1 cellular context compared by ENCODE assay signal in genomic region chr1:221101792-221102191, GRCh38.
A peak's percentile ranks its signal among the peaks of the same experiment; 100 is the strongest.
TF ChIP-seq lines count a peak whose summit lies in the region.

No MANE protein-coding gene starts in this region.

TF ChIP-seq in SK-N-SH, 30 proteins besides CTCF, POLR2A, EP300 and RAD21 (continued from another document):
- TF ChIP-seq USF2 (IDR thresholded peaks at IDR 0.05; ENCODE audit: borderline replicate concordance, low read depth, low read length): no peak
- TF ChIP-seq SIN3A (IDR thresholded peaks at IDR 0.05; ENCODE audit: borderline replicate concordance, low read depth, low read length): no peak
- TF ChIP-seq FOXM1 (IDR thresholded peaks at IDR 0.05; ENCODE audit: low read depth): peak; percentile 57; the same call in 1 of the 2 replicates
- TF ChIP-seq MXI1 (IDR thresholded peaks at IDR 0.05; ENCODE audit: low read depth, low read length): no peak
- TF ChIP-seq MEF2A (IDR thresholded peaks at IDR 0.05; ENCODE audit: borderline replicate concordance, low read depth): peak; percentile 40; the same call in 1 of the 2 replicates
- no peak for TF ChIP-seq TAF1 (IDR thresholded peaks at IDR 0.05; ENCODE audit: borderline replicate concordance, low read depth, low read length)
- TF ChIP-seq PBX3 (IDR thresholded peaks at IDR 0.05): peak; percentile 95
- TF ChIP-seq USF1 (IDR thresholded peaks at IDR 0.05; ENCODE audit: borderline replicate concordance, low read depth): no peak
- TF ChIP-seq ELF1 (IDR thresholded peaks at IDR 0.05): no peak; the same call in 1 of the 2 replicates
- TF ChIP-seq NFIC (IDR thresholded peaks at IDR 0.05; ENCODE audit: borderline replicate concordance): peak; percentile 89
- no peak for TF ChIP-seq SMC3 (IDR thresholded peaks at IDR 0.05; ENCODE audit: low read depth, low read length)
- peak; percentile 90 for TF ChIP-seq FOSL2 (IDR thresholded peaks at IDR 0.05; ENCODE audit: borderline replicate concordance, low read depth)
- no peak for TF ChIP-seq CHD2 (IDR thresholded peaks at IDR 0.05; ENCODE audit: low read length, partially characterized antibody)
